In the genomic region with DNA sequence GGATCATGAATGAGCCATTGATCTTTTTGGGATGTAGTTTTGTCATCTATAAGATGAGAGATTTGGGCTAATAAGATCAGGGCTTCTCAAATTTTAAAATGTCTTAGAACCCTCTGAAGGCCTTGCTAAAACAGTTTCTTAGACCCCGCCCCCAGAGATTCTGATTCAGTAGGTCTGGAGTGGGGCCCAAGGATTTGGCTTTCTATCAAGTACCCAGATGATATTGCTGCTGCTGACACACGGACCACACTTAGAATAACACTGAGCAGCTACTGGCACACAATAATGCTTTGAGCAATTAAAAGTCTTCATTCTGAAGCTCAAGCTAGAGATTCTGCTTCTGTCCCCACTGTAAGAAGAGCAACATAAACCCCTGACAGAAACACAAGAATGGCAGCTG, we compare ENCODE assay signal across 19 cellular contexts.
DNase-seq lines count a peak whose midpoint lies in the region; ATAC-seq and TF ChIP-seq lines count a peak whose summit lies in the region.
"Had no signal": no experiment of that assay in that cellular context is flagged by ENCODE, and none has a peak within 500 bp of the region (broad histone marks: within the 10 kb centered on the region; RNA-seq: fewer than 3 reads in every experiment).

No MANE protein-coding gene starts in this region.

- H3K27me3 ChIP-seq in MG63, result no peaks in the 10 kb centered on the region
- H3K27me3 ChIP-seq: body of pancreas, dorsolateral prefrontal cortex, neutrophil, stomach had no signal

- ATAC-seq in HG03039 (IDR thresholded peaks at IDR 0.05; ENCODE audit: unreplicated experiment), result no peak
- ATAC-seq in HG02642 (IDR thresholded peaks at IDR 0.05; ENCODE audit: poor library complexity, unreplicated experiment), result no peak
- ATAC-seq in activated naive CD4-positive, alpha-beta T cell treated with anti-CD3 and anti-CD28 coated beads, Interleukin-2, amount 50 U/mL, for 72 hours, result no peak
- ATAC-seq: activated CD4-positive, alpha-beta T cell treated with anti-CD3 and anti-CD28 coated beads for 36 hours; body of pancreas; sciatic nerve had no signal

- H3K4me3 Mint-ChIP-seq in neural crest cell, result no peak overlapping the region
- H3K4me3 Mint-ChIP-seq: activated CD4-positive, alpha-beta T cell treated with anti-CD3 and anti-CD28 coated beads for 36 hours had no signal

- H3K9me3 ChIP-seq in MG63, result no peaks in the 10 kb centered on the region
- H3K9me3 ChIP-seq: body of pancreas, neutrophil, stomach had no signal

- H3K4me1 Mint-ChIP-seq in neural crest cell, result peaks cover 54% of the 10 kb centered on the region
- H3K4me1 Mint-ChIP-seq: activated CD4-positive, alpha-beta T cell treated with anti-CD3 and anti-CD28 coated beads for 36 hours had no signal

- no peaks in the 10 kb centered on the region for H3K36me3 ChIP-seq in MG63
- H3K36me3 ChIP-seq: neutrophil, stomach had no signal

- H3K9me3 Mint-ChIP-seq in neural crest cell, result peaks cover 29% of the 10 kb centered on the region
- H3K9me3 Mint-ChIP-seq in activated naive CD4-positive, alpha-beta T cell treated with anti-CD3 and anti-CD28 coated beads, Interleukin-2, amount 50 U/mL, for 72 hours, result no peaks in the 10 kb centered on the region

- no peaks in the 10 kb centered on the region for H3K27me3 Mint-ChIP-seq in neural crest cell (ENCODE audit: low read depth)

- peak overlapping the region; percentile 4 for H3K27ac Mint-ChIP-seq in neural crest cell (ENCODE audit: unreplicated experiment)
- H3K27ac Mint-ChIP-seq in activated naive CD4-positive, alpha-beta T cell treated with anti-CD3 and anti-CD28 coated beads, Interleukin-2, amount 50 U/mL, for 72 hours, result no peak overlapping the region
- H3K27ac Mint-ChIP-seq: activated CD4-positive, alpha-beta T cell treated with anti-CD3 and anti-CD28 coated beads for 36 hours had no signal

- no peak for TF ChIP-seq CTCF in neural crest cell (conservative IDR thresholded peaks at IDR 0.05)

- H3K36me3 Mint-ChIP-seq in neural crest cell (ENCODE audit: low read depth), result peaks cover 5% of the 10 kb centered on the region
- H3K36me3 Mint-ChIP-seq in activated naive CD4-positive, alpha-beta T cell treated with anti-CD3 and anti-CD28 coated beads, Interleukin-2, amount 50 U/mL, for 72 hours, result no peaks in the 10 kb centered on the region

- peak; percentile 61 for DNase-seq in AG20443 (ENCODE audit: low spot score)
- DNase-seq in MG63, result peak; percentile 53
- peak; percentile 36 for DNase-seq in fibroblast of gingiva (ENCODE audit: low read depth)
- DNase-seq in neural crest cell (ENCODE audit: low read depth, low spot score), result no peak
- no peak for DNase-seq in activated naive CD4-positive, alpha-beta T cell treated with anti-CD3 and anti-CD28 coated beads, Interleukin-2, amount 50 U/mL, for 72 hours (ENCODE audit: low spot score in 2 of 2)
- no peak for DNase-seq in foreskin melanocyte
- DNase-seq: activated CD4-positive, alpha-beta T cell treated with anti-CD3 and anti-CD28 coated beads for 36 hours; activated CD8-positive, alpha-beta memory T cell treated with anti-CD3 and anti-CD28 coated beads, Interleukin-2, amount 50 U/mL, for 48 hours; dorsolateral prefrontal cortex; NCI-H1417; stimulated activated CD4-positive, alpha-beta T cell treated with anti-CD3 and anti-CD28 coated beads, Interleukin-2, amount 100 ng/mL, for 24 hours; stomach; T-helper 9 cell had no signal

- no peak overlapping the region for H3K4me3 ChIP-seq in MG63
- H3K4me3 ChIP-seq: body of pancreas, dorsolateral prefrontal cortex, SK-N-MC, stomach had no signal

Comparison
In these comparisons a context has a peak if more than half of its experiments do, and no peak if none do; other contexts are left out.
1. DNase-seq: peak in AG20443 (single experiment), MG63 (single experiment) and fibroblast of gingiva (single experiment); none in neural crest cell (single experiment), activated naive CD4-positive, alpha-beta T cell treated with anti-CD3 and anti-CD28 coated beads, Interleukin-2, amount 50 U/mL, for 72 hours (0 of 2) and foreskin melanocyte (single experiment).